1 cellular context compared by ENCODE assay signal in genomic region chr16:23694707-23695373, GRCh38.
TF ChIP-seq lines count a peak whose summit lies in the region.

No MANE protein-coding gene starts in this region.

TF ChIP-seq in WTC11, 78 proteins besides CTCF, POLR2A, EP300 and RAD21 (continued from another document):
- TF ChIP-seq ERG (CRISPR knock-in tag; IDR thresholded peaks at IDR 0.05) (no peak), PRRX2 (CRISPR knock-in tag; IDR thresholded peaks at IDR 0.05) (0 out of 2 replicates have a peak, but pooled peaks have one; percentile 55), FOXK1 (CRISPR knock-in tag; IDR thresholded peaks at IDR 0.05) (peak; percentile 54), PRDM15 (CRISPR knock-in tag; IDR thresholded peaks at IDR 0.05) (peak; percentile 100), TEAD1 (CRISPR knock-in tag; IDR thresholded peaks at IDR 0.05) (0 out of 2 replicates have a peak, but pooled peaks have one; percentile 31), NFYB (CRISPR knock-in tag; conservative IDR thresholded peaks at IDR 0.05; ENCODE audit: low read depth) (0 out of 2 replicates have a peak, but pooled peaks have one; percentile 1), CBFB (CRISPR knock-in tag; IDR thresholded peaks at IDR 0.05; ENCODE audit: low read depth) (peak; percentile 75; the same call in 1 of the 2 replicates), CREB1 (CRISPR knock-in tag; IDR thresholded peaks at IDR 0.05) (0 out of 2 replicates have a peak, but pooled peaks have one; percentile 16), ATF1 (CRISPR knock-in tag; IDR thresholded peaks at IDR 0.05) (no peak), MAX (CRISPR knock-in tag; IDR thresholded peaks at IDR 0.05) (peak; percentile 66; the same call in 1 of the 2 replicates), SOX15 (CRISPR knock-in tag; IDR thresholded peaks at IDR 0.05) (no peak), SP1 (CRISPR knock-in tag; conservative IDR thresholded peaks at IDR 0.05) (peak; percentile 53), ATF2 (CRISPR knock-in tag; IDR thresholded peaks at IDR 0.05; ENCODE audit: borderline replicate concordance, low read depth) (no peak), NFE2L1 (CRISPR knock-in tag; IDR thresholded peaks at IDR 0.05) (peak; percentile 88; the same call in 1 of the 2 replicates), ZNF121 (CRISPR knock-in tag; IDR thresholded peaks at IDR 0.05) (0 out of 2 replicates have a peak, but pooled peaks have one; percentile 7), KAT7 (CRISPR knock-in tag; IDR thresholded peaks at IDR 0.05; ENCODE audit: borderline replicate concordance) (0 out of 2 replicates have a peak, but pooled peaks have one; percentile 31), MYBL2 (CRISPR knock-in tag; IDR thresholded peaks at IDR 0.05) (0 out of 2 replicates have a peak, but pooled peaks have one; percentile 44)
